Comparison of ENCODE assay signal across 8 cellular contexts in genomic region chr12:12356467-12356885, GRCh38. TPM values are rescaled to one million over a fixed set of nuclear protein-coding genes. Genes with fewer than 3 reads are reported as not detected.
DNase-seq lines count a peak whose midpoint lies in the region; ATAC-seq and TF ChIP-seq lines count a peak whose summit lies in the region.

No MANE protein-coding gene starts in this region.

- H3K9ac ChIP-seq in PC-3 (ENCODE audit: low read length) = peak overlapping the region; percentile 95

- H3K9me3 Mint-ChIP-seq in CD4-positive, alpha-beta memory T cell = no peaks in the 10 kb centered on the region
- no peaks in the 10 kb centered on the region for H3K9me3 Mint-ChIP-seq in endothelial cell (ENCODE audit: unreplicated experiment)

- peaks cover 23 to 70% (median 37%) of the 10 kb centered on the region in 4 donors for H3K4me1 Mint-ChIP-seq in CD4-positive, alpha-beta memory T cell
- peaks cover 21% of the 10 kb centered on the region for H3K4me1 Mint-ChIP-seq in endothelial cell (ENCODE audit: unreplicated experiment)

- H3K79me2 ChIP-seq in PC-3 (ENCODE audit: low read length) (peaks cover 22% of the 10 kb centered on the region), osteoblast (ENCODE audit: insufficient read depth, low read length) (peaks cover 37% of the 10 kb centered on the region)

- peaks cover 40% of the 10 kb centered on the region for H3K4me1 ChIP-seq in CD4-positive, alpha-beta memory T cell (ENCODE audit: insufficient read depth, low read length)
- peaks cover 14% of the 10 kb centered on the region for H3K4me1 ChIP-seq in PC-3 (ENCODE audit: insufficient read depth, low read length)
- H3K4me1 ChIP-seq in osteoblast (ENCODE audit: insufficient read depth, low read length) = peaks cover 11% of the 10 kb centered on the region

- H3K4me3 ChIP-seq in CD4-positive, alpha-beta memory T cell (ENCODE audit: low read length in 2 of 2) = peak overlapping the region; percentile 27 to 90
- H3K4me3 ChIP-seq in PC-3 (ENCODE audit: low read length) (peak overlapping the region; percentile 91), osteoblast (ENCODE audit: insufficient read depth, low read length) (peak overlapping the region; percentile 98)

- H3K36me3 Mint-ChIP-seq in CD4-positive, alpha-beta memory T cell = peaks cover 3 to 19% of the 10 kb centered on the region in 2 donors
- no peaks in the 10 kb centered on the region for H3K36me3 Mint-ChIP-seq in endothelial cell (ENCODE audit: low read depth, unreplicated experiment)

- ATAC-seq in PC-3 = no peak
- no peak for ATAC-seq in GM18870 (IDR thresholded peaks at IDR 0.05; ENCODE audit: unreplicated experiment)

- CTCF ChIA-PET in CD4-positive, alpha-beta memory T cell (lab: Charles Lee; ENCODE audit: partially characterized antibody) = interaction anchor here (0.7 to 3.6 kb wide), 14 partner anchors 9 to 431 kb away, joined by 3 to 40 read pairs (median 7); no protein-coding TSS in a partner anchor
- CTCF ChIA-PET in PC-3 (lab: Charles Lee) = interaction anchor here (0.6 to 1.5 kb wide), 3 partner anchors 9 to 312 kb away, joined by 3 to 4 read pairs (median 3); no protein-coding TSS in a partner anchor

- H3K36me3 ChIP-seq in CD4-positive, alpha-beta memory T cell (ENCODE audit: insufficient read depth, low read length) = no peaks in the 10 kb centered on the region
- no peaks in the 10 kb centered on the region for H3K36me3 ChIP-seq in PC-3 (ENCODE audit: low read depth, low read length)
- H3K36me3 ChIP-seq in osteoblast (ENCODE audit: insufficient read depth, low read length) = no peaks in the 10 kb centered on the region

- no peaks in the 10 kb centered on the region for H3K9me2 ChIP-seq in PC-3 (replicated peaks; ENCODE audit: low read length)

- POLR2A ChIA-PET in CD4-positive, alpha-beta memory T cell (lab: Charles Lee; ENCODE audit: partially characterized antibody) = interaction anchor here (0.6 to 7.0 kb wide), 54 partner anchors 10 to 1901 kb away, joined by 3 to 473 read pairs (median 7); partner anchors contain the start of genes CDKN1B, CREBL2, DDX47 and DUSP16
- POLR2A ChIA-PET in PC-3 (lab: Charles Lee; ENCODE audit: unreplicated experiment) = interaction anchor here (0.6 kb wide), 1 partner anchor 107 kb away, joined by 4 read pairs; no protein-coding TSS in a partner anchor

- H3K4me2 ChIP-seq in PC-3 (ENCODE audit: low read length) (peak overlapping the region; percentile 89), osteoblast (ENCODE audit: insufficient read depth, low read length) (peak overlapping the region; percentile 75)

- TF ChIP-seq CTCF in PC-3 (conservative IDR thresholded peaks at IDR 0.05; ENCODE audit: low read depth, low read length) = no peak
- no peak for TF ChIP-seq CTCF in endothelial cell (IDR thresholded peaks at IDR 0.05; ENCODE audit: unreplicated experiment)
- no peak for TF ChIP-seq CTCF in osteoblast (IDR thresholded peaks at IDR 0.05; ENCODE audit: extremely low read depth, low read depth, low read length)

- peak overlapping the region; percentile 89 to 99 (median 98) for H3K27ac Mint-ChIP-seq in CD4-positive, alpha-beta memory T cell
- H3K27ac Mint-ChIP-seq in endothelial cell (ENCODE audit: unreplicated experiment) = no peak overlapping the region

- H3K9me3 ChIP-seq in CD4-positive, alpha-beta memory T cell (ENCODE audit: control insufficient read depth in 1 of 2, low read length in 2 of 2) = no peaks in the 10 kb centered on the region
- H3K9me3 ChIP-seq in PC-3 (ENCODE audit: low read length) (no peaks in the 10 kb centered on the region), osteoblast (ENCODE audit: low read depth, low read length) (no peaks in the 10 kb centered on the region)

- H4K20me1 ChIP-seq in PC-3 (ENCODE audit: low read length) (no peaks in the 10 kb centered on the region), osteoblast (ENCODE audit: insufficient read depth, low read length) (no peaks in the 10 kb centered on the region)

- H3K4me3 Mint-ChIP-seq in CD4-positive, alpha-beta memory T cell = peak overlapping the region; percentile 90 to 96 (median 95)
- H3K4me3 Mint-ChIP-seq in endothelial cell (ENCODE audit: unreplicated experiment) = peak overlapping the region; percentile 96

- H3K27me3 ChIP-seq in CD4-positive, alpha-beta memory T cell (ENCODE audit: insufficient read depth, low read length) = no peaks in the 10 kb centered on the region
- H3K27me3 ChIP-seq in PC-3 (ENCODE audit: low read length) (no peaks in the 10 kb centered on the region), osteoblast (ENCODE audit: insufficient read depth, low read length) (no peaks in the 10 kb centered on the region)

- BruUV-seq in PC-3 (replicated peaks; lab: Mats Ljungman, UMichigan) = TSS peak; percentile 94

- no peaks in the 10 kb centered on the region for H3K27me3 Mint-ChIP-seq in CD4-positive, alpha-beta memory T cell
- peaks cover 7% of the 10 kb centered on the region for H3K27me3 Mint-ChIP-seq in endothelial cell (ENCODE audit: unreplicated experiment)

- peak overlapping the region; percentile 99 for H3K27ac ChIP-seq in CD4-positive, alpha-beta memory T cell (ENCODE audit: low read depth, low read length)
- peak overlapping the region; percentile 28; the same call in 1 of the 2 replicates for H3K27ac ChIP-seq in PC-3 (ENCODE audit: low read length)
- H3K27ac ChIP-seq in osteoblast (ENCODE audit: low read depth, low read length) = peak overlapping the region; percentile 91

- H3F3A ChIP-seq in PC-3 (ENCODE audit: low read length, unreplicated experiment) = no peaks in the 10 kb centered on the region

- intact Hi-C loops in CD4-positive, alpha-beta memory T cell (cut with micrococcal nuclease) = loop anchor here (2.0 to 10.0 kb wide), 5 partner anchors 22 to 704 kb away; partner anchors contain the start of genes CDKN1B and HEBP1
- intact Hi-C loops in PC-3 (cut with micrococcal nuclease) = no loop called here

- H2AFZ ChIP-seq in PC-3 (ENCODE audit: low read length) (peak overlapping the region; percentile 77), osteoblast (ENCODE audit: low read length) (peak overlapping the region; percentile 87)

- DNase-seq in CD4-positive, alpha-beta memory T cell = no peak
- DNase-seq in PC-3 (no peak), endothelial cell (ENCODE audit: low spot score) (no peak), osteoblast (ENCODE audit: insufficient read length, low spot score, missing footprints) (no peak), occipital lobe (lab: John Stamatoyannopoulos, UW) (no peak), T1000 (lab: John Stamatoyannopoulos, UW) (no peak)
- DNase-seq in effector CD8-positive, alpha-beta T cell (lab: John Stamatoyannopoulos, UW) = no peak

RNA-seq across cellular contexts. Expression of gene BORCS5, which starts 0.4 kb away (rescaled TPM):
- 10 to 100 TPM; 21.3 to 26.8 TPM for total RNA-seq in CD4-positive, alpha-beta memory T cell
- polyA plus RNA-seq in CD4-positive, alpha-beta memory T cell = 10 to 100 TPM; 27.5 to 28.1 TPM
- total RNA-seq in PC-3 (2014; rRNA removed) (2.3 and 7.7 TPM in 2 replicates), endothelial cell (ENCODE audit: unreplicated experiment) (10.4 TPM), osteoblast (14.8 and 20.0 TPM in 2 replicates), occipital lobe (27.5 TPM)

RNA-seq across cellular contexts. Expression of gene MANSC1, which starts 6.4 kb away (rescaled TPM):
- total RNA-seq in CD4-positive, alpha-beta memory T cell = under 1 TPM; 0.35 to 0.44 TPM
- polyA plus RNA-seq in CD4-positive, alpha-beta memory T cell = 1 to 10 TPM in 1 of 2 donors, under 1 TPM in 1; 0.50 to 1.4 TPM
- 2.8 and 3.1 TPM in 2 replicates for total RNA-seq in PC-3 (2014; rRNA removed)
- 21.7 TPM for total RNA-seq in endothelial cell (ENCODE audit: unreplicated experiment)
- total RNA-seq in osteoblast = 3.3 and 4.7 TPM in 2 replicates
- 1.9 TPM for total RNA-seq in occipital lobe

Comparison
In these comparisons a context has a peak if more than half of its experiments do, and no peak if none do; other contexts are left out.
1. H3K27ac ChIP-seq: peak in every context shown above with its lines; median percentile 99 in CD4-positive, alpha-beta memory T cell; 91 in osteoblast; 28 in PC-3.